Comparison of ENCODE assay signal across 8 cellular contexts in genomic region chr9:127899200-127899943, GRCh38. TPM values are rescaled to one million over a fixed set of nuclear protein-coding genes. Genes with fewer than 3 reads are reported as not detected.
A peak's percentile ranks its signal among the peaks of the same experiment; 100 is the strongest.
DNase-seq lines count a peak whose midpoint lies in the region; ATAC-seq and TF ChIP-seq lines count a peak whose summit lies in the region.

TSS of gene ST6GALNAC6 (minus strand) at chr9:127899603. CDS start at chr9:127897981, 1,622 bp downstream.

- H3K27ac ChIP-seq in breast epithelium (peak within 1 kb of the TSS; percentile 87 to 96), iPS-18a (ENCODE audit: low read length) (no peak within 1 kb of the TSS), sigmoid colon (peak within 1 kb of the TSS; percentile 94 to 98 (median 97))

- H3K4me2 ChIP-seq in Loucy (ENCODE audit: low read depth, low read length, poor library complexity, severe bottlenecking), result peak within 1 kb of the TSS; percentile 86

- no peak for TF ChIP-seq EP300 in sigmoid colon (IDR thresholded peaks at IDR 0.05)

- H3K4me1 ChIP-seq in Loucy (ENCODE audit: insufficient read depth, low read length, poor library complexity, severe bottlenecking) (peaks cover 32% of the 10 kb centered on the region), breast epithelium (peaks cover 9 to 10% of the 10 kb centered on the region in 2 donors), iPS-18a (ENCODE audit: control insufficient read depth, low read depth, low read length) (peaks cover 18% of the 10 kb centered on the region), sigmoid colon (peaks cover 0 to 59% (median 53%) of the 10 kb centered on the region in 4 donors)

- H3K79me2 ChIP-seq in Loucy (ENCODE audit: insufficient read depth, low read length), result peaks cover 10% of the 10 kb centered on the region; the same call in 1 of the 2 replicates

- peaks cover 14% of the 10 kb centered on the region for H4K20me1 ChIP-seq in Loucy (ENCODE audit: insufficient read depth, low read length, poor library complexity, severe bottlenecking)

- TF ChIP-seq POLR2A in breast epithelium (IDR thresholded peaks at IDR 0.05) (no peak), sigmoid colon (IDR thresholded peaks at IDR 0.05) (peak in 1 of 2 donors; percentile 29)

- DNase-seq in EL (peak; percentile 78), UCSD-AML1 (lab: John Stamatoyannopoulos, UW; ENCODE audit: unreplicated experiment) (peak; percentile 89), breast epithelium (ENCODE audit: low spot score in 2 of 2) (no peak), sigmoid colon (peak; percentile 85)

- H2AFZ ChIP-seq in Loucy (ENCODE audit: low read length), result peak within 1 kb of the TSS; percentile 80

- 1% methylated on average over 80 of the region's 80 CpGs for WGBS in sigmoid colon, 2 donors

- H3K9me3 ChIP-seq in Loucy (ENCODE audit: insufficient read depth, low read depth, low read length), result no peaks in the 10 kb centered on the region
- H3K9me3 ChIP-seq in breast epithelium, result no peaks in the 10 kb centered on the region
- H3K9me3 ChIP-seq in iPS-18a (ENCODE audit: control insufficient read depth, low read depth, low read length), result no peaks in the 10 kb centered on the region
- no peaks in the 10 kb centered on the region for H3K9me3 ChIP-seq in sigmoid colon

- H3K36me3 ChIP-seq in Loucy (ENCODE audit: insufficient read depth, low read length) (peaks cover 17% of the 10 kb centered on the region; the same call in 1 of the 2 replicates), breast epithelium (peaks cover 7% of the 10 kb centered on the region), iPS-18a (ENCODE audit: control insufficient read depth, low read depth, low read length) (peaks cover 12% of the 10 kb centered on the region), sigmoid colon (peaks cover 16 to 21% (median 19%) of the 10 kb centered on the region in 4 donors)

- ATAC-seq in GM21619 (IDR thresholded peaks at IDR 0.05; ENCODE audit: unreplicated experiment) (peak; percentile 37), HG02938 (IDR thresholded peaks at IDR 0.05; ENCODE audit: unreplicated experiment) (no peak)

- intact Hi-C loops in breast epithelium (cut with DNase I; ENCODE audit: low total_unique reads), result no loop called here
- intact Hi-C loops in sigmoid colon (cut with DNase I), result loop anchor here (2.0 kb wide), 1 partner anchor 17 kb away; the partner anchor contains the start of gene ST6GALNAC4

- H3K9me2 ChIP-seq in Loucy (replicated peaks; ENCODE audit: low read depth, low read length), result no peaks in the 10 kb centered on the region

- H3F3A ChIP-seq in Loucy (ENCODE audit: low read depth), result no peaks in the 10 kb centered on the region; the same call in 1 of the 2 replicates

- no peak for TF ChIP-seq CTCF in Loucy (conservative IDR thresholded peaks at IDR 0.05; ENCODE audit: low read length)
- TF ChIP-seq CTCF in breast epithelium (IDR thresholded peaks at IDR 0.05), result no peak
- no peak for TF ChIP-seq CTCF in sigmoid colon (IDR thresholded peaks at IDR 0.05)

- H3K4me3 ChIP-seq in Loucy (ENCODE audit: low read length, poor library complexity, severe bottlenecking), result peak within 1 kb of the TSS; percentile 91
- peak within 1 kb of the TSS; percentile 91 to 98 (median 93) for H3K4me3 ChIP-seq in breast epithelium
- peak within 1 kb of the TSS; percentile 69 for H3K4me3 ChIP-seq in iPS-18a (ENCODE audit: low read length)
- peak within 1 kb of the TSS; percentile 94 to 100 (median 94) for H3K4me3 ChIP-seq in sigmoid colon

- H3K27me3 ChIP-seq in Loucy (ENCODE audit: insufficient read depth, low read length, poor library complexity, severe bottlenecking) (no peaks in the 10 kb centered on the region), breast epithelium (no peaks in the 10 kb centered on the region), iPS-18a (ENCODE audit: control insufficient read depth, insufficient read depth, low read length) (no peaks in the 10 kb centered on the region), sigmoid colon (no peaks in the 10 kb centered on the region)

- H3K9ac ChIP-seq in Loucy (ENCODE audit: low read depth, low read length, poor library complexity, severe bottlenecking) (peak within 1 kb of the TSS; percentile 81), iPS-18a (ENCODE audit: low read length) (peak within 1 kb of the TSS; percentile 42)

RNA-seq across cellular contexts. Expression of gene ST6GALNAC6, which starts in this region (rescaled TPM):
- total RNA-seq in breast epithelium (100 to 1,000 TPM in 2 of 3 donors, 10 to 100 TPM in 1; 61.5 to 175 (median 103) TPM), sigmoid colon (100 to 1,000 TPM; 107 to 125 (median 114) TPM)
- 100 to 1,000 TPM in 1 of 3 donors, 10 to 100 TPM in 2; 35.6 to 112 (median 87.1) TPM for polyA plus RNA-seq in sigmoid colon

Comparison
In these comparisons a context has a peak if more than half of its experiments do, and no peak if none do; other contexts are left out.
1. DNase-seq: peak in EL (single experiment), UCSD-AML1 (single experiment) and sigmoid colon (single experiment); none in breast epithelium (0 of 2).
2. Peak in every context shown above with its lines, with median percentiles within 50 percentile points of each other: H3K4me3 ChIP-seq.